Comparison of ENCODE assay signal across 9 cellular contexts in the genomic region with DNA sequence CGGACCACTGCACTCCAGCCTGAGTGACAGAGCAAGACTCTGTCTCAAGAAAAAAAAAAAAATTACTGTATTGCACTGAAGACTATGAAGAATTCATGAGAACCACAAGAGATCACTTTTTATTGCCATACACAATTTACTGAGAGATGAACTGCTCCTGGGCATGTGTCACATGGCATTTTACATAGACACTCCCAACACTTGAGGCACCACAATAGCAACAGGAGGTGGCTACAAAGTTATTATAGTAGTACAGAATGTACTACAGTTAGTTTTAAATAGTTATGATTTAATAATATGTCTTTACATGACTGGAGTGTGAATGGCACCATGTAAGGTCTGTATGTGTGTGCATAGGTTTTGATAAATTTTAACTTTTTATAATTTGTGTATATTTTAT.
"Had no signal": no experiment of that assay in that cellular context is flagged by ENCODE, and none has a peak within 500 bp of the region (broad histone marks: within the 10 kb centered on the region; RNA-seq: fewer than 3 reads in every experiment).

No MANE protein-coding gene starts in this region.

- H3K27ac Mint-ChIP-seq: activated CD8-positive, alpha-beta memory T cell treated with anti-CD3 and anti-CD28 coated beads, Interleukin-2, amount 10 ng/mL, durations not matched to agents 7 days and 5 days; dendritic cell treated with granulocyte-macrophage colony-stimulating factor and Interleukin-4, amounts not matched to agents 40 ng/mL and 50 ng/mL, for 4 days had no signal

- H3K4me3 Mint-ChIP-seq: activated CD8-positive, alpha-beta memory T cell treated with anti-CD3 and anti-CD28 coated beads, Interleukin-2, amount 10 ng/mL, durations not matched to agents 7 days and 5 days; dendritic cell treated with granulocyte-macrophage colony-stimulating factor and Interleukin-4, amounts not matched to agents 40 ng/mL and 50 ng/mL, for 4 days had no signal

- DNase-seq: activated CD8-positive, alpha-beta memory T cell treated with anti-CD3 and anti-CD28 coated beads, Interleukin-2, amount 10 ng/mL, durations not matched to agents 7 days and 5 days; activated gamma-delta T cell treated with Interleukin-2 at 50 U/mL for 16 hours; activated T-cell treated with anti-CD3 and anti-CD28 coated beads, Interleukin-2, amount 50 U/mL, for 48 hours; central memory CD4-positive, alpha-beta T cell; erythroblast; mesendoderm; stimulated activated CD4-positive, alpha-beta T cell treated with anti-CD3 and anti-CD28 coated beads, Interleukin-15, amount 100 ng/mL, for 24 hours; stimulated activated CD4-positive, alpha-beta T cell treated with anti-CD3 and anti-CD28 coated beads, Interleukin-4, amount 100 ng/mL, for 24 hours had no signal

- H3K27me3 Mint-ChIP-seq: activated CD8-positive, alpha-beta memory T cell treated with anti-CD3 and anti-CD28 coated beads, Interleukin-2, amount 10 ng/mL, durations not matched to agents 7 days and 5 days; dendritic cell treated with granulocyte-macrophage colony-stimulating factor and Interleukin-4, amounts not matched to agents 40 ng/mL and 50 ng/mL, for 4 days had no signal

- H3K9me3 Mint-ChIP-seq: dendritic cell treated with granulocyte-macrophage colony-stimulating factor and Interleukin-4, amounts not matched to agents 40 ng/mL and 50 ng/mL, for 4 days had no signal

- ATAC-seq: activated CD8-positive, alpha-beta memory T cell treated with anti-CD3 and anti-CD28 coated beads, Interleukin-2, amount 10 ng/mL, durations not matched to agents 7 days and 5 days had no signal
